12 cellular contexts compared by ENCODE assay signal in the genomic region with DNA sequence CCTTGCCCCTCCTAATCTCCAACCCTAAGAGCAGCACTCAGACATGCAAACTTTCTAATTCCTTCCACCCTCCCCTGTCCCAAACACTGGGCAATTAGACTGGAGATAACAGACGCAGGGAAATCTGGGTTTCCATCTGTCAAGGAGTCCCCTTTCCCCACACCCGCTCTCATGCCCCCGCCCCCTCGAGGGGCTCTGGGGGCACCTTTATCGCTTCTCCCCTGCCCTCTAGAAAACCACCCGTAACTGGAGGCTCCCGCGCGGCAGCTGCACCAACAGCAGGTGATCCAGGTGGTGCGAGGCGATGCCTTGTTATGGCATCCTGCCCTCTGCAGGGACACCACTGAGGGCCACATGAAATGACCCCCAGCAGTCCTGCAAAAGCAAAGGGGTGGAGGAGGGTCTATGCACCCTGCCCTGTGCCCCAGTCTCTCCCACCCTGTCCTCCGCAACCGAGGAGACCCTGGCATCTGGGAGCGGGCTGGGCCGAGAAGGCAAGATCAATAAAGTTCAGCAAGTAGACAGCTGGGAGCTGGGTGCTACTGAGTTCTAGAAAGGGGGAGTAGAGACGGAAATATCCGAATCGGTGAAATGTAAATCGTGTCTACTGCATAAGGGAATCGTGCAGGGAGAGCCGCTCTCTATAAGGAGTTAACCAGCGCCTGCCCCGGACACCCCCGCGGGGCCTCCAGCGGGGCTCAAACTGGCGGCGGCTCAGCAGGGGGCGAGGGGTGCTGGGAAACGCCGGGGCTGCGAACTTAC. TPM values are rescaled to one million over a fixed set of nuclear protein-coding genes. Genes with fewer than 3 reads are reported as not detected.
DNase-seq lines count a peak whose midpoint lies in the region; ATAC-seq and TF ChIP-seq lines count a peak whose summit lies in the region.
"Had no signal": no experiment of that assay in that cellular context is flagged by ENCODE, and none has a peak within 500 bp of the region (broad histone marks: within the 10 kb centered on the region; RNA-seq: fewer than 3 reads in every experiment).

No MANE protein-coding gene starts in this region.

- H3K4me1 ChIP-seq in mammary epithelial cell (ENCODE audit: insufficient read depth, low read length), result peaks cover 15% of the 10 kb centered on the region

- TF ChIP-seq CTCF in mammary epithelial cell (conservative IDR thresholded peaks at IDR 0.05 in 1 of 2, IDR thresholded peaks at IDR 0.05 in 1 of 2; ENCODE audit: extremely low read depth in 1 of 2, insufficient read depth in 1 of 2, low read depth in 1 of 2, low read length in 2 of 2) (no peak), mesothelial cell of epicardium (IDR thresholded peaks at IDR 0.05; ENCODE audit: unreplicated experiment) (no peak), type B pancreatic cell (conservative IDR thresholded peaks at IDR 0.05) (no peak)

- dilution Hi-C loops in mammary epithelial cell (cut with HindIII; ENCODE audit: low sequenced_read_pairs), result no loop called here

- H3K79me2 ChIP-seq in mammary epithelial cell (ENCODE audit: insufficient read depth, low read length), result no peaks in the 10 kb centered on the region

- intact Hi-C loops in mammary epithelial cell (cut with micrococcal nuclease), result loop anchor here (5.0 to 10.0 kb wide), 2 partner anchors 45 to 108 kb away; no protein-coding TSS in a partner anchor

- H3K4me1 Mint-ChIP-seq in activated T-cell treated with anti-CD3 and anti-CD28 coated beads, Interleukin-2, amount 50 U/mL, for 4 hours (ENCODE audit: low read depth), result peaks cover 11% of the 10 kb centered on the region
- peaks cover 45% of the 10 kb centered on the region for H3K4me1 Mint-ChIP-seq in mesothelial cell of epicardium
- peaks cover 5% of the 10 kb centered on the region for H3K4me1 Mint-ChIP-seq in type B pancreatic cell (ENCODE audit: unreplicated experiment)

- in situ Hi-C loops in mammary epithelial cell (cut with MboI; ENCODE audit: low sequenced_read_pairs in 2 of 2), result no loop called here

- CTCF ChIA-PET in mammary epithelial cell (lab: Charles Lee; ENCODE audit: low non-redundant PET), result no interaction called here

- H3K27ac Mint-ChIP-seq in mesothelial cell of epicardium (peak overlapping the region; percentile 18), type B pancreatic cell (no peak overlapping the region)

- peak overlapping the region in 2 of 3 experiments; percentile 55 to 57 for H3K4me3 ChIP-seq in mammary epithelial cell (replicated peaks in 1 of 3; ENCODE audit: insufficient read depth in 1 of 3, low read depth in 2 of 3, low read length in 3 of 3)

- peaks cover 37% of the 10 kb centered on the region for H3K27me3 ChIP-seq in mammary epithelial cell (ENCODE audit: insufficient read depth, low read length)

- H3K9ac ChIP-seq in mammary epithelial cell (ENCODE audit: insufficient read depth, low read length), result no peak overlapping the region

- peaks cover 47% of the 10 kb centered on the region for H3K27me3 Mint-ChIP-seq in activated T-cell treated with anti-CD3 and anti-CD28 coated beads, Interleukin-2, amount 50 U/mL, for 4 hours (ENCODE audit: low read depth)
- H3K27me3 Mint-ChIP-seq in mesothelial cell of epicardium (ENCODE audit: low read depth) (peaks cover 74% of the 10 kb centered on the region), type B pancreatic cell (peaks cover 79% of the 10 kb centered on the region)

- H2AFZ ChIP-seq in mammary epithelial cell (ENCODE audit: low read depth, low read length), result peak overlapping the region; percentile 90

- H3K4me2 ChIP-seq in mammary epithelial cell (ENCODE audit: insufficient read depth, low read depth, low read length), result peak overlapping the region; percentile 97

- BruUV-seq in mammary epithelial cell (replicated peaks; lab: Mats Ljungman, UMichigan), result no TSS peak

- peak overlapping the region; percentile 43 for H3K4me3 Mint-ChIP-seq in activated T-cell treated with anti-CD3 and anti-CD28 coated beads, Interleukin-2, amount 50 U/mL, for 4 hours
- H3K4me3 Mint-ChIP-seq in mesothelial cell of epicardium, result peak overlapping the region; percentile 77
- H3K4me3 Mint-ChIP-seq in type B pancreatic cell, result peak overlapping the region; percentile 86

- no peaks in the 10 kb centered on the region for H3K36me3 ChIP-seq in mammary epithelial cell (ENCODE audit: insufficient read depth, low read length)
- H3K36me3 ChIP-seq: adrenal gland had no signal

- WGBS in mammary epithelial cell (ENCODE audit: low coverage, missing lambda C conversion rate), result 11% methylated on average over 12 of the region's 32 CpGs

- no peak overlapping the region for H3K27ac ChIP-seq in mammary epithelial cell (ENCODE audit: insufficient read depth, low read depth, low read length)

- H3K9me3 Mint-ChIP-seq in activated T-cell treated with anti-CD3 and anti-CD28 coated beads, Interleukin-2, amount 50 U/mL, for 4 hours, result no peaks in the 10 kb centered on the region
- H3K9me3 Mint-ChIP-seq in mesothelial cell of epicardium (no peaks in the 10 kb centered on the region), type B pancreatic cell (no peaks in the 10 kb centered on the region)

- H4K20me1 ChIP-seq in mammary epithelial cell (ENCODE audit: insufficient read depth, low read length), result no peaks in the 10 kb centered on the region

- H3K36me3 Mint-ChIP-seq in activated T-cell treated with anti-CD3 and anti-CD28 coated beads, Interleukin-2, amount 50 U/mL, for 4 hours (ENCODE audit: insufficient read depth), result no peaks in the 10 kb centered on the region
- H3K36me3 Mint-ChIP-seq in mesothelial cell of epicardium (no peaks in the 10 kb centered on the region), type B pancreatic cell (no peaks in the 10 kb centered on the region)

- H3K9me3 ChIP-seq in mammary epithelial cell (replicated peaks; ENCODE audit: insufficient read depth, low read length), result no peaks in the 10 kb centered on the region
- H3K9me3 ChIP-seq: adrenal gland had no signal

- no peak for DNase-seq in activated T-cell treated with anti-CD3 and anti-CD28 coated beads, Interleukin-2, amount 50 U/mL, for 4 hours
- no peak for DNase-seq in activated T-cell treated with anti-CD3 and anti-CD28 coated beads, Interleukin-2, amount 50 U/mL, for 1 hour
- DNase-seq in mammary epithelial cell, result no peak
- peak; percentile 16 to 38 for DNase-seq in mesothelial cell of epicardium (ENCODE audit: low spot score in 2 of 2, unreplicated experiment in 2 of 2)
- peak; percentile 65 for DNase-seq in type B pancreatic cell (ENCODE audit: extremely low spot score, unreplicated experiment)
- DNase-seq in activated gamma-delta T cell treated with Interleukin-2 at 50 U/mL for 16 hours, result no peak
- DNase-seq in activated CD4-positive, CD25-positive, alpha-beta regulatory T cell treated with anti-CD3 and anti-CD28 coated beads, Interleukin-2, amount 50 U/mL, for 72 hours, result no peak
- DNase-seq: NCI-H345 had no signal

- ATAC-seq in activated T-cell treated with anti-CD3 and anti-CD28 coated beads, Interleukin-2, amount 50 U/mL, for 4 hours, result no peak
- no peak for ATAC-seq in HG03378 (IDR thresholded peaks at IDR 0.05; ENCODE audit: unreplicated experiment)
- ATAC-seq: HCT116 had no signal

RNA-seq across cellular contexts. Expression of a gene that starts 1.6 kb away (rescaled TPM):
- not detected for total RNA-seq in activated T-cell treated with anti-CD3 and anti-CD28 coated beads, Interleukin-2, amount 50 U/mL, for 4 hours
- total RNA-seq in mammary epithelial cell (not detected), mesothelial cell of epicardium (5.6 to 7.1 TPM (median 6.6 TPM) in 3 replicates), type B pancreatic cell (ENCODE audit: low replicate concordance) (0.85 and 0.88 TPM in 2 replicates)
- polyA plus RNA-seq in mammary epithelial cell, result 0.15 TPM
- not detected for polyA minus RNA-seq in mammary epithelial cell
- total RNA-seq: mononuclear cell had no signal

Comparison
In these comparisons a context has a peak if more than half of its experiments do, and no peak if none do; other contexts are left out.
1. DNase-seq: peak in mesothelial cell of epicardium (2 of 2) and type B pancreatic cell (single experiment); none in activated T-cell treated with anti-CD3 and anti-CD28 coated beads, Interleukin-2, amount 50 U/mL, for 4 hours (single experiment), activated T-cell treated with anti-CD3 and anti-CD28 coated beads, Interleukin-2, amount 50 U/mL, for 1 hour (single experiment), mammary epithelial cell (single experiment), activated gamma-delta T cell treated with Interleukin-2 at 50 U/mL for 16 hours (single experiment) and activated CD4-positive, CD25-positive, alpha-beta regulatory T cell treated with anti-CD3 and anti-CD28 coated beads, Interleukin-2, amount 50 U/mL, for 72 hours (single experiment).
2. Peak in every context shown above with its lines, with median percentiles within 50 percentile points of each other: H3K4me3 Mint-ChIP-seq.